1 cellular context compared by ENCODE assay signal in genomic region chr1:3910769-3911520, GRCh38.
TF ChIP-seq lines count a peak whose summit lies in the region.

No MANE protein-coding gene starts in this region.

TF ChIP-seq in HepG2, 621 proteins besides CTCF, POLR2A, EP300 and RAD21:
- TF ChIP-seq SMC3 (IDR thresholded peaks at IDR 0.05; ENCODE audit: low read length) = peak; percentile 49; the same call in 1 of the 2 replicates
- no peak for TF ChIP-seq PHF21A (CRISPR knock-in tag; IDR thresholded peaks at IDR 0.05)
- TF ChIP-seq TEAD3 (CRISPR knock-in tag; optimal IDR thresholded peaks at IDR 0.05; ENCODE audit: borderline replicate concordance) = peak; percentile 88
- TF ChIP-seq, protein P1, sequence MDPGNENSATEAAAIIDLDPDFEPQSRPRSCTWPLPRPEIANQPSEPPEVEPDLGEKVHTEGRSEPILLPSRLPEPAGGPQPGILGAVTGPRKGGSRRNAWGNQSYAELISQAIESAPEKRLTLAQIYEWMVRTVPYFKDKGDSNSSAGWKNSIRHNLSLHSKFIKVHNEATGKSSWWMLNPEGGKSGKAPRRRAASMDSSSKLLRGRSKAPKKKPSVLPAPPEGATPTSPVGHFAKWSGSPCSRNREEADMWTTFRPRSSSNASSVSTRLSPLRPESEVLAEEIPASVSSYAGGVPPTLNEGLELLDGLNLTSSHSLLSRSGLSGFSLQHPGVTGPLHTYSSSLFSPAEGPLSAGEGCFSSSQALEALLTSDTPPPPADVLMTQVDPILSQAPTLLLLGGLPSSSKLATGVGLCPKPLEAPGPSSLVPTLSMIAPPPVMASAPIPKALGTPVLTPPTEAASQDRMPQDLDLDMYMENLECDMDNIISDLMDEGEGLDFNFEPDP (CRISPR knock-in tag; conservative IDR thresholded peaks at IDR 0.05) = no peak
- TF ChIP-seq ZNF331 (CRISPR knock-in tag; IDR thresholded peaks at IDR 0.05) = 0 out of 2 replicates have a peak, but pooled peaks have one; percentile 26
- peak; percentile 44; the same call in 1 of the 2 replicates for TF ChIP-seq SALL1 (CRISPR knock-in tag; IDR thresholded peaks at IDR 0.05)
- TF ChIP-seq ZNF616 (CRISPR knock-in tag; IDR thresholded peaks at IDR 0.05; ENCODE audit: low read depth) = no peak
- TF ChIP-seq, protein P2, sequence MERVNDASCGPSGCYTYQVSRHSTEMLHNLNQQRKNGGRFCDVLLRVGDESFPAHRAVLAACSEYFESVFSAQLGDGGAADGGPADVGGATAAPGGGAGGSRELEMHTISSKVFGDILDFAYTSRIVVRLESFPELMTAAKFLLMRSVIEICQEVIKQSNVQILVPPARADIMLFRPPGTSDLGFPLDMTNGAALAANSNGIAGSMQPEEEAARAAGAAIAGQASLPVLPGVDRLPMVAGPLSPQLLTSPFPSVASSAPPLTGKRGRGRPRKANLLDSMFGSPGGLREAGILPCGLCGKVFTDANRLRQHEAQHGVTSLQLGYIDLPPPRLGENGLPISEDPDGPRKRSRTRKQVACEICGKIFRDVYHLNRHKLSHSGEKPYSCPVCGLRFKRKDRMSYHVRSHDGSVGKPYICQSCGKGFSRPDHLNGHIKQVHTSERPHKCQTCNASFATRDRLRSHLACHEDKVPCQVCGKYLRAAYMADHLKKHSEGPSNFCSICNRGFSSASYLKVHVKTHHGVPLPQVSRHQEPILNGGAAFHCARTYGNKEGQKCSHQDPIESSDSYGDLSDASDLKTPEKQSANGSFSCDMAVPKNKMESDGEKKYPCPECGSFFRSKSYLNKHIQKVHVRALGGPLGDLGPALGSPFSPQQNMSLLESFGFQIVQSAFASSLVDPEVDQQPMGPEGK (CRISPR knock-in tag; IDR thresholded peaks at IDR 0.05) = peak; percentile 8; the same call in 1 of the 2 replicates
- peak; percentile 40 for TF ChIP-seq AGO2 (optimal IDR thresholded peaks at IDR 0.05; ENCODE audit: low read depth, low read length)
- TF ChIP-seq ZNF687 (CRISPR knock-in tag; IDR thresholded peaks at IDR 0.05) = peak; percentile 48
- TF ChIP-seq, protein P3, sequence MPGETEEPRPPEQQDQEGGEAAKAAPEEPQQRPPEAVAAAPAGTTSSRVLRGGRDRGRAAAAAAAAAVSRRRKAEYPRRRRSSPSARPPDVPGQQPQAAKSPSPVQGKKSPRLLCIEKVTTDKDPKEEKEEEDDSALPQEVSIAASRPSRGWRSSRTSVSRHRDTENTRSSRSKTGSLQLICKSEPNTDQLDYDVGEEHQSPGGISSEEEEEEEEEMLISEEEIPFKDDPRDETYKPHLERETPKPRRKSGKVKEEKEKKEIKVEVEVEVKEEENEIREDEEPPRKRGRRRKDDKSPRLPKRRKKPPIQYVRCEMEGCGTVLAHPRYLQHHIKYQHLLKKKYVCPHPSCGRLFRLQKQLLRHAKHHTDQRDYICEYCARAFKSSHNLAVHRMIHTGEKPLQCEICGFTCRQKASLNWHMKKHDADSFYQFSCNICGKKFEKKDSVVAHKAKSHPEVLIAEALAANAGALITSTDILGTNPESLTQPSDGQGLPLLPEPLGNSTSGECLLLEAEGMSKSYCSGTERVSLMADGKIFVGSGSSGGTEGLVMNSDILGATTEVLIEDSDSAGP (CRISPR knock-in tag; IDR thresholded peaks at IDR 0.05; ENCODE audit: borderline replicate concordance) = peak; percentile 52
- peak; percentile 66; the same call in 1 of the 2 replicates for TF ChIP-seq KDM2A (CRISPR knock-in tag; IDR thresholded peaks at IDR 0.05; ENCODE audit: borderline replicate concordance, low read depth)
- no peak for TF ChIP-seq ATF1 (CRISPR knock-in tag; IDR thresholded peaks at IDR 0.05)
- TF ChIP-seq SRSF1 (optimal IDR thresholded peaks at IDR 0.05; ENCODE audit: low read depth, low read length) = no peak
- no peak for TF ChIP-seq ZNF607 (CRISPR knock-in tag; IDR thresholded peaks at IDR 0.05; ENCODE audit: borderline replicate concordance)
- no peak for TF ChIP-seq ZFP1 (CRISPR knock-in tag; IDR thresholded peaks at IDR 0.05)
- TF ChIP-seq, protein P4, sequence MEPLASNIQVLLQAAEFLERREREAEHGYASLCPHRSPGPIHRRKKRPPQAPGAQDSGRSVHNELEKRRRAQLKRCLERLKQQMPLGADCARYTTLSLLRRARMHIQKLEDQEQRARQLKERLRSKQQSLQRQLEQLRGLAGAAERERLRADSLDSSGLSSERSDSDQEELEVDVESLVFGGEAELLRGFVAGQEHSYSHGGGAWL (CRISPR knock-in tag; IDR thresholded peaks at IDR 0.05) = peak; percentile 24; the same call in 1 of the 2 replicates
- peak; percentile 54; the same call in 1 of the 2 replicates for TF ChIP-seq AKAP8 (CRISPR knock-in tag; IDR thresholded peaks at IDR 0.05)
- no peak for TF ChIP-seq ZNF292 (CRISPR knock-in tag; IDR thresholded peaks at IDR 0.05; ENCODE audit: borderline replicate concordance, low read depth)
- TF ChIP-seq, protein P5, sequence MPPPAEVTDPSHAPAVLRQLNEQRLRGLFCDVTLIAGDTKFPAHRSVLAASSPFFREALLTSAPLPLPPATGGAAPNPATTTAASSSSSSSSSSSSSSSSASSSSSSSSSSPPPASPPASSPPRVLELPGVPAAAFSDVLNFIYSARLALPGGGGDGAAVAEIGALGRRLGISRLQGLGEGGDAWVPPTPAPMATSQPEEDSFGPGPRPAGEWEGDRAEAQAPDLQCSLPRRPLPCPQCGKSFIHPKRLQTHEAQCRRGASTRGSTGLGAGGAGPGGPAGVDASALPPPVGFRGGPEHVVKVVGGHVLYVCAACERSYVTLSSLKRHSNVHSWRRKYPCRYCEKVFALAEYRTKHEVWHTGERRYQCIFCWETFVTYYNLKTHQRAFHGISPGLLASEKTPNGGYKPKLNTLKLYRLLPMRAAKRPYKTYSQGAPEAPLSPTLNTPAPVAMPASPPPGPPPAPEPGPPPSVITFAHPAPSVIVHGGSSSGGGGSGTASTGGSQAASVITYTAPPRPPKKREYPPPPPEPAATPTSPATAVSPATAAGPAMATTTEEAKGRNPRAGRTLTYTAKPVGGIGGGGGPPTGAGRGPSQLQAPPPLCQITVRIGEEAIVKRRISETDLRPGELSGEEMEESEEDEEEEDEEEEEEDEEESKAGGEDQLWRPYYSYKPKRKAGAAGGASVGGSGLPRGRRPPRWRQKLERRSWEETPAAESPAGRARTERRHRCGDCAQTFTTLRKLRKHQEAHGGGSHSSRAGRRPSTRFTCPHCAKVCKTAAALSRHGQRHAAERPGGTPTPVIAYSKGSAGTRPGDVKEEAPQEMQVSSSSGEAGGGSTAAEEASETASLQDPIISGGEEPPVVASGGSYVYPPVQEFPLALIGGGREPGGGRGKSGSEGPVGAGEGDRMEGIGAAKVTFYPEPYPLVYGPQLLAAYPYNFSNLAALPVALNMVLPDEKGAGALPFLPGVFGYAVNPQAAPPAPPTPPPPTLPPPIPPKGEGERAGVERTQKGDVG (CRISPR knock-in tag; IDR thresholded peaks at IDR 0.05; ENCODE audit: borderline replicate concordance) = 0 out of 2 replicates have a peak, but pooled peaks have one; percentile 32
- TF ChIP-seq XRCC5 (optimal IDR thresholded peaks at IDR 0.05; ENCODE audit: low read length) = peak; percentile 73
- TF ChIP-seq NR2F6 (IDR thresholded peaks at IDR 0.05) = no peak
- TF ChIP-seq NR2F6 (CRISPR knock-in tag; IDR thresholded peaks at IDR 0.05) = peak; percentile 19; the same call in 1 of the 2 replicates
- no peak for TF ChIP-seq ZNF766 (CRISPR knock-in tag; IDR thresholded peaks at IDR 0.05; ENCODE audit: borderline replicate concordance)
- TF ChIP-seq CBX2 (IDR thresholded peaks at IDR 0.05; ENCODE audit: low read depth, low read length) = no peak
- no peak for TF ChIP-seq CBX2 (CRISPR knock-in tag; IDR thresholded peaks at IDR 0.05; ENCODE audit: low read depth)
- TF ChIP-seq ZNF589 (CRISPR knock-in tag; conservative IDR thresholded peaks at IDR 0.05) = no peak
- 0 out of 2 replicates have a peak, but pooled peaks have one; percentile 20 for TF ChIP-seq HNRNPL (IDR thresholded peaks at IDR 0.05; ENCODE audit: low read depth, low read length)
- TF ChIP-seq MYNN (CRISPR knock-in tag; IDR thresholded peaks at IDR 0.05; ENCODE audit: low read depth) = 0 out of 2 replicates have a peak, but pooled peaks have one; percentile 27
- TF ChIP-seq HNF4G (IDR thresholded peaks at IDR 0.05; ENCODE audit: borderline replicate concordance, low read depth, low read length) = no peak
- TF ChIP-seq HNF4G (CRISPR knock-in tag; IDR thresholded peaks at IDR 0.05; ENCODE audit: borderline replicate concordance, low read depth) = 0 out of 2 replicates have a peak, but pooled peaks have one; percentile 7
- 0 out of 2 replicates have a peak, but pooled peaks have one; percentile 17 for TF ChIP-seq CBX5 (CRISPR knock-in tag; IDR thresholded peaks at IDR 0.05; ENCODE audit: borderline replicate concordance)
- TF ChIP-seq HNRNPLL (IDR thresholded peaks at IDR 0.05; ENCODE audit: low read depth, low read length, poor library complexity, severe bottlenecking) = peak; percentile 46
- TF ChIP-seq, protein P6, sequence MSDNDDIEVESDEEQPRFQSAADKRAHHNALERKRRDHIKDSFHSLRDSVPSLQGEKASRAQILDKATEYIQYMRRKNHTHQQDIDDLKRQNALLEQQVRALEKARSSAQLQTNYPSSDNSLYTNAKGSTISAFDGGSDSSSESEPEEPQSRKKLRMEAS (IDR thresholded peaks at IDR 0.05) = peak; percentile 23; the same call in 1 of the 2 replicates
- TF ChIP-seq RXRA (CRISPR knock-in tag; IDR thresholded peaks at IDR 0.05) = no peak
- no peak for TF ChIP-seq THYN1 (CRISPR knock-in tag; IDR thresholded peaks at IDR 0.05; ENCODE audit: borderline replicate concordance, low read depth)
- TF ChIP-seq STAG1 (CRISPR knock-in tag; IDR thresholded peaks at IDR 0.05) = peak; percentile 97
TF ChIP-seq in HepG2: peak in this region for 21.
